Comparison of ENCODE assay signal across 22 cellular contexts in genomic region chr13:29481603-29482002, GRCh38.
DNase-seq lines count a peak whose midpoint lies in the region; ATAC-seq and TF ChIP-seq lines count a peak whose summit lies in the region.
"Had no signal": no experiment of that assay in that cellular context is flagged by ENCODE, and none has a peak within 500 bp of the region (broad histone marks: within the 10 kb centered on the region; RNA-seq: fewer than 3 reads in every experiment).

No MANE protein-coding gene starts in this region.

- ATAC-seq in heart left ventricle = no peak
- ATAC-seq in left colon = peak; percentile 80
- no peak for ATAC-seq in GM19023 (IDR thresholded peaks at IDR 0.05; ENCODE audit: unreplicated experiment)
- ATAC-seq: A549, GM12878 had no signal

- H3K27ac ChIP-seq in heart left ventricle (no peak overlapping the region), osteoblast (ENCODE audit: low read depth, low read length) (no peak overlapping the region)
- H3K27ac ChIP-seq: A549; BLaER1 treated with 17β-estradiol and CSF1 and Interleukin-3, amounts not matched to agents 10 nM and 100 nM had no signal

- TF ChIP-seq CTCF in heart left ventricle (IDR thresholded peaks at IDR 0.05) (no peak), osteoblast (IDR thresholded peaks at IDR 0.05; ENCODE audit: extremely low read depth, low read depth, low read length) (no peak)

- peaks cover 0 to 10% (median 0%) of the 10 kb centered on the region in 9 donors for H3K36me3 ChIP-seq in heart left ventricle
- no peaks in the 10 kb centered on the region for H3K36me3 ChIP-seq in osteoblast (ENCODE audit: insufficient read depth, low read length)
- H3K36me3 ChIP-seq: BE2C; BLaER1 treated with 17β-estradiol and CSF1 and Interleukin-3, amounts not matched to agents 10 nM and 100 nM; HAP-1 had no signal

- peak; percentile 29 for DNase-seq in cardiac septum (ENCODE audit: low spot score)
- no peak for DNase-seq in heart left ventricle
- no peak for DNase-seq in left colon
- DNase-seq in osteoblast (ENCODE audit: insufficient read length, low spot score, missing footprints) = peak; percentile 76
- DNase-seq in epidermal melanocyte (ENCODE audit: insufficient read length, low spot score) = no peak
- DNase-seq: 8988T; ACHN; AML-193; BE2C; CD4-positive, alpha-beta T cell; CD8-positive, alpha-beta memory T cell; DMS 273 treated with DMSO at 0.1 percent for 48 hours; DMS79; EL; GDM1; GOT3; HFFc6 had no signal

- no peaks in the 10 kb centered on the region for H3K79me2 ChIP-seq in osteoblast (ENCODE audit: insufficient read depth, low read length)

- TF ChIP-seq POLR2A in heart left ventricle (IDR thresholded peaks at IDR 0.05) = no peak

- H3K4me1 ChIP-seq in heart left ventricle = peaks cover 0 to 39% (median 8%) of the 10 kb centered on the region in 12 donors
- H3K4me1 ChIP-seq in osteoblast (ENCODE audit: insufficient read depth, low read length) = no peaks in the 10 kb centered on the region
- H3K4me1 ChIP-seq: A549, HAP-1 had no signal

- H2AFZ ChIP-seq in osteoblast (ENCODE audit: low read length) = no peak overlapping the region

- H3K4me2 ChIP-seq in osteoblast (ENCODE audit: insufficient read depth, low read length) = no peak overlapping the region
- H3K4me2 ChIP-seq: A549 had no signal

- H3K4me3 ChIP-seq in heart left ventricle = no peak overlapping the region
- H3K4me3 ChIP-seq in osteoblast (ENCODE audit: insufficient read depth, low read length) = no peak overlapping the region
- H3K4me3 ChIP-seq: A549; BLaER1 treated with 17β-estradiol and CSF1 and Interleukin-3, amounts not matched to agents 10 nM and 100 nM; GM12878; HAP-1 had no signal

- 83 to 92% (median 90%) methylated on average over 5 of the region's 5 CpGs for WGBS in heart left ventricle, 4 donors

- H4K20me1 ChIP-seq in osteoblast (ENCODE audit: insufficient read depth, low read length) = no peaks in the 10 kb centered on the region

- no peaks in the 10 kb centered on the region for H3K9me3 ChIP-seq in heart left ventricle
- H3K9me3 ChIP-seq in osteoblast (ENCODE audit: low read depth, low read length) = no peaks in the 10 kb centered on the region
- H3K9me3 ChIP-seq: A549; BE2C; BLaER1 treated with 17β-estradiol and CSF1 and Interleukin-3, amounts not matched to agents 10 nM and 100 nM; HAP-1 had no signal

- intact Hi-C loops in cardiac septum (cut with DNase I) = no loop called here
- intact Hi-C loops in heart left ventricle (cut with DNase I) = no loop called here
- intact Hi-C loops in left colon (cut with DNase I, micrococcal nuclease) = no loop called here

- H3K27me3 ChIP-seq in heart left ventricle (no peaks in the 10 kb centered on the region), osteoblast (ENCODE audit: insufficient read depth, low read length) (peaks cover 49% of the 10 kb centered on the region)
- H3K27me3 ChIP-seq: BE2C; BLaER1 treated with 17β-estradiol and CSF1 and Interleukin-3, amounts not matched to agents 10 nM and 100 nM had no signal

Comparison
In these comparisons a context has a peak if more than half of its experiments do, and no peak if none do; other contexts are left out.
1. DNase-seq: peak in cardiac septum (single experiment) and osteoblast (single experiment); none in heart left ventricle (0 of 5), left colon (0 of 2) and epidermal melanocyte (single experiment).